In genomic region chr9:19464764-19465570, GRCh38 we compare ENCODE assay signal across 8 cellular contexts. TPM values are rescaled to one million over a fixed set of nuclear protein-coding genes. Genes with fewer than 3 reads are reported as not detected.
DNase-seq lines count a peak whose midpoint lies in the region; ATAC-seq and TF ChIP-seq lines count a peak whose summit lies in the region.

No MANE protein-coding gene starts in this region.

- H3K4me3 ChIP-seq in NT2/D1 (ENCODE audit: insufficient read length, low read depth) (peak overlapping the region; percentile 2), fibroblast of mammary gland (ENCODE audit: control insufficient read depth, low read depth, low read length) (peak overlapping the region; percentile 24)

- peak; percentile 95 for DNase-seq in AG20443 (ENCODE audit: low spot score)
- peak; percentile 77 for DNase-seq in NT2/D1 (ENCODE audit: low read depth, low spot score)
- DNase-seq in activated T-cell treated with anti-CD3 and anti-CD28 coated beads, Interleukin-2, amount 50 U/mL, for 48 hours: peak; percentile 81 to 86
- peak; percentile 81 for DNase-seq in fibroblast of mammary gland (ENCODE audit: low read depth)
- DNase-seq in natural killer cell treated with Interleukin-12 subunit alpha and Interleukin-12 subunit beta and Interleukin-15 and Interleukin-18, amount 100 ng/mL, for 72 hours (ENCODE audit: low spot score): no peak

- H3K27me3 Mint-ChIP-seq in natural killer cell treated with Interleukin-12 subunit alpha and Interleukin-12 subunit beta and Interleukin-15 and Interleukin-18, amount 100 ng/mL, for 72 hours: peaks cover 0 to 10% of the 10 kb centered on the region in 2 donors
- H3K27me3 Mint-ChIP-seq in stimulated activated memory B cell treated with anti-CD40 and anti-IgM and Interleukin-4, amounts not matched to agents 10 μg/mL and 1 μg/mL and 100 μg/mL, for 72 hours: no peaks in the 10 kb centered on the region

- no peaks in the 10 kb centered on the region for H3K36me3 ChIP-seq in NT2/D1 (ENCODE audit: insufficient read depth, insufficient read length, low read length)

- peak; percentile 97 for ATAC-seq in GM18909 (IDR thresholded peaks at IDR 0.05; ENCODE audit: poor library complexity, unreplicated experiment)
- ATAC-seq in HG03159 (IDR thresholded peaks at IDR 0.05; ENCODE audit: unreplicated experiment): peak; percentile 91
- peak; percentile 87 to 92 for ATAC-seq in natural killer cell treated with Interleukin-12 subunit alpha and Interleukin-12 subunit beta and Interleukin-15 and Interleukin-18, amount 100 ng/mL, for 72 hours
- ATAC-seq in stimulated activated memory B cell treated with anti-CD40 and anti-IgM and Interleukin-4, amounts not matched to agents 10 μg/mL and 1 μg/mL and 100 μg/mL, for 72 hours: peak; percentile 95

- no peak overlapping the region for H3K27ac Mint-ChIP-seq in natural killer cell treated with Interleukin-12 subunit alpha and Interleukin-12 subunit beta and Interleukin-15 and Interleukin-18, amount 100 ng/mL, for 72 hours
- H3K27ac Mint-ChIP-seq in stimulated activated memory B cell treated with anti-CD40 and anti-IgM and Interleukin-4, amounts not matched to agents 10 μg/mL and 1 μg/mL and 100 μg/mL, for 72 hours: peak overlapping the region; percentile 36

- no peaks in the 10 kb centered on the region for H3K36me3 Mint-ChIP-seq in natural killer cell treated with Interleukin-12 subunit alpha and Interleukin-12 subunit beta and Interleukin-15 and Interleukin-18, amount 100 ng/mL, for 72 hours
- H3K36me3 Mint-ChIP-seq in stimulated activated memory B cell treated with anti-CD40 and anti-IgM and Interleukin-4, amounts not matched to agents 10 μg/mL and 1 μg/mL and 100 μg/mL, for 72 hours: no peaks in the 10 kb centered on the region

- no peaks in the 10 kb centered on the region for H3K4me1 ChIP-seq in NT2/D1 (ENCODE audit: insufficient read depth, insufficient read length)

- peaks cover 11% of the 10 kb centered on the region; the same call in 1 of the 2 replicates for H3K9me3 ChIP-seq in NT2/D1 (ENCODE audit: insufficient read depth, low read length)

- TF ChIP-seq CTCF in fibroblast of mammary gland (conservative IDR thresholded peaks at IDR 0.05; ENCODE audit: control insufficient read depth, insufficient read depth, low read depth, low read length): peak; percentile 62

- no peak overlapping the region for H3K9ac ChIP-seq in NT2/D1 (ENCODE audit: insufficient read length, low read depth)

- peaks cover 7 to 8% of the 10 kb centered on the region in 2 donors for H3K4me1 Mint-ChIP-seq in natural killer cell treated with Interleukin-12 subunit alpha and Interleukin-12 subunit beta and Interleukin-15 and Interleukin-18, amount 100 ng/mL, for 72 hours (ENCODE audit: low read depth in 2 of 2)
- H3K4me1 Mint-ChIP-seq in stimulated activated memory B cell treated with anti-CD40 and anti-IgM and Interleukin-4, amounts not matched to agents 10 μg/mL and 1 μg/mL and 100 μg/mL, for 72 hours: peaks cover 9% of the 10 kb centered on the region

- H3K4me3 Mint-ChIP-seq in natural killer cell treated with Interleukin-12 subunit alpha and Interleukin-12 subunit beta and Interleukin-15 and Interleukin-18, amount 100 ng/mL, for 72 hours: peak overlapping the region; percentile 78
- H3K4me3 Mint-ChIP-seq in stimulated activated memory B cell treated with anti-CD40 and anti-IgM and Interleukin-4, amounts not matched to agents 10 μg/mL and 1 μg/mL and 100 μg/mL, for 72 hours: peak overlapping the region; percentile 79

- H3K9me3 Mint-ChIP-seq in natural killer cell treated with Interleukin-12 subunit alpha and Interleukin-12 subunit beta and Interleukin-15 and Interleukin-18, amount 100 ng/mL, for 72 hours: no peaks in the 10 kb centered on the region
- H3K9me3 Mint-ChIP-seq in stimulated activated memory B cell treated with anti-CD40 and anti-IgM and Interleukin-4, amounts not matched to agents 10 μg/mL and 1 μg/mL and 100 μg/mL, for 72 hours: no peaks in the 10 kb centered on the region

- H3K27me3 ChIP-seq in NT2/D1 (ENCODE audit: insufficient read depth, insufficient read length): no peaks in the 10 kb centered on the region

RNA-seq across cellular contexts. Expression of gene ACER2, which starts 56.2 kb away (rescaled TPM):
- total RNA-seq in natural killer cell treated with Interleukin-12 subunit alpha and Interleukin-12 subunit beta and Interleukin-15 and Interleukin-18, amount 100 ng/mL, for 72 hours: 1 to 10 TPM in 1 of 2 donors, under 1 TPM in 1; 0.90 to 2.6 TPM
